ENCODE assay signal across 14 cellular contexts in the genomic region with DNA sequence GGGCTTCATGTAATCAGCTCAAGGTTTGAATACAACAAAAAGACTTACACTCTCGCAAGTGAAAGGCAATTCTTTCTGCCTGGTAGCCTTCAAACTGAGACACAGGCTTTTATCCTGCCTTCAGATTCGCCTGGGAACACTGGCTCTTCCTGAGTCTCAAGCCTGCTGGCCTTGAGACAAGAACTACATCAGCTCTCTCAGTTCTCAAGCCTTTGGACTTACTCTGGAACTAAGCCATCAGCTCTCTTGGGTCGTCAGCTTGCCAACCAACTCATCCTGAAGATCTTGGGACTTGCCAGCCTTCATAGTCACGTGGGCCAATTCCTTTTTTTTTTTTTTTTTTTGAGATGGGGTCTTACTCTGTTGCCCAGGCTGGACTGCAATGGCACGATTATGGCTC. TPM values are rescaled to one million over a fixed set of nuclear protein-coding genes. Genes with fewer than 3 reads are reported as not detected.
DNase-seq lines count a peak whose midpoint lies in the region; ATAC-seq and TF ChIP-seq lines count a peak whose summit lies in the region.
"Had no signal": no experiment of that assay in that cellular context is flagged by ENCODE, and none has a peak within 500 bp of the region (broad histone marks: within the 10 kb centered on the region; RNA-seq: fewer than 3 reads in every experiment).

No MANE protein-coding gene starts in this region.

- peak; percentile 57 for ATAC-seq in omental fat pad (ENCODE audit: low FRiP score)
- ATAC-seq: activated CD4-positive, CD25-positive, alpha-beta regulatory T cell treated with anti-CD3 and anti-CD28 coated beads, Interleukin-2, amount 50 U/mL, for 24 hours had no signal

- H3K4me3 Mint-ChIP-seq in progenitor cell of endocrine pancreas (ENCODE audit: low read depth) = no peak overlapping the region
- H3K4me3 Mint-ChIP-seq: activated T-helper 1 cell treated with anti-CD3 and anti-CD28 coated beads, Interleukin-12 subunit alpha, Interleukin-12 subunit beta, Interleukin-2, Interleukin-4 antibody, amounts not matched to agents 30 ng/mL and 10 ng/mL and 1 ng/mL, durations not matched to agents 14 hours and 24 hours and 36 hours; nephron had no signal

- H3K36me3 Mint-ChIP-seq in progenitor cell of endocrine pancreas (ENCODE audit: insufficient read depth) = peaks cover 6% of the 10 kb centered on the region

- no peak overlapping the region for H3K27ac Mint-ChIP-seq in progenitor cell of endocrine pancreas
- H3K27ac Mint-ChIP-seq: activated T-helper 1 cell treated with anti-CD3 and anti-CD28 coated beads, Interleukin-12 subunit alpha, Interleukin-12 subunit beta, Interleukin-2, Interleukin-4 antibody, amounts not matched to agents 30 ng/mL and 10 ng/mL and 1 ng/mL, durations not matched to agents 14 hours and 24 hours and 36 hours had no signal

- 45 to 64% methylated on average over 5 of the region's 5 CpGs for WGBS in tibial nerve, 2 donors

- no peaks in the 10 kb centered on the region for H3K27me3 ChIP-seq in tibial nerve

- peaks cover 0 to 7% (median 0%) of the 10 kb centered on the region in 4 donors for H3K9me3 ChIP-seq in tibial nerve

- H3K27ac ChIP-seq in angular gyrus (ENCODE audit: low read depth, low read length) (peak overlapping the region; percentile 82), tibial nerve (peak overlapping the region; percentile 9 to 85 (median 62))

- no peak for TF ChIP-seq EP300 in tibial nerve (IDR thresholded peaks at IDR 0.05)

- H3K4me1 Mint-ChIP-seq in progenitor cell of endocrine pancreas (ENCODE audit: low read depth) = no peaks in the 10 kb centered on the region

- H3K4me3 ChIP-seq in fibroblast of the aortic adventitia (ENCODE audit: low read depth, low read length) (no peak overlapping the region), tibial nerve (no peak overlapping the region)

- TF ChIP-seq CTCF in fibroblast of the aortic adventitia (IDR thresholded peaks at IDR 0.05; ENCODE audit: insufficient read depth, low read length) (no peak), omental fat pad (IDR thresholded peaks at IDR 0.05) (no peak), tibial nerve (IDR thresholded peaks at IDR 0.05) (no peak), progenitor cell of endocrine pancreas (IDR thresholded peaks at IDR 0.05; ENCODE audit: unreplicated experiment) (no peak)

- DNase-seq in fibroblast of the aortic adventitia (ENCODE audit: low read depth) (peak; percentile 95), omental fat pad (ENCODE audit: low spot score) (no peak), tibial nerve (ENCODE audit: low spot score in 2 of 2) (peak; percentile 42 to 67), NCI-H187 (lab: John Stamatoyannopoulos, UW) (no peak), progenitor cell of endocrine pancreas (ENCODE audit: low spot score, unreplicated experiment) (no peak)
- DNase-seq in stimulated activated CD4-positive, alpha-beta T cell treated with anti-CD3 and anti-CD28 coated beads, Interleukin-12 subunit alpha, Interleukin-12 subunit beta, amount 100 ng/mL, for 4 hours = no peak
- DNase-seq: islet precursor cell, KBM-7, NCI-H1930 had no signal

- no peaks in the 10 kb centered on the region for H3K9me3 Mint-ChIP-seq in progenitor cell of endocrine pancreas (ENCODE audit: low read depth)
- H3K9me3 Mint-ChIP-seq: activated T-helper 1 cell treated with anti-CD3 and anti-CD28 coated beads, Interleukin-12 subunit alpha, Interleukin-12 subunit beta, Interleukin-2, Interleukin-4 antibody, amounts not matched to agents 30 ng/mL and 10 ng/mL and 1 ng/mL, durations not matched to agents 14 hours and 24 hours and 36 hours; nephron had no signal

- H3K27me3 Mint-ChIP-seq in progenitor cell of endocrine pancreas = no peaks in the 10 kb centered on the region

- H3K4me1 ChIP-seq in tibial nerve = peaks cover 0 to 48% (median 9%) of the 10 kb centered on the region in 4 donors

- H3K36me3 ChIP-seq in tibial nerve = peaks cover 0 to 47% (median 0%) of the 10 kb centered on the region in 3 donors

- no peak for TF ChIP-seq POLR2A in tibial nerve (IDR thresholded peaks at IDR 0.05)

RNA-seq across cellular contexts. Expression of a gene that starts 35.7 kb away (rescaled TPM):
- total RNA-seq in fibroblast of the aortic adventitia (ENCODE audit: low replicate concordance) (0.27 TPM in 1 of 2 replicates, not detected in the other), omental fat pad (1 to 10 TPM; 1.1 to 2.0 (median 1.7) TPM), tibial nerve (1 to 10 TPM in 2 of 4 donors, under 1 TPM in 2; 0.21 to 3.6 (median 1.0) TPM), progenitor cell of endocrine pancreas (1.2 and 2.0 TPM in 2 replicates)
- total RNA-seq: activated T-helper 1 cell treated with anti-CD3 and anti-CD28 coated beads, Interleukin-12 subunit alpha, Interleukin-12 subunit beta, Interleukin-2, Interleukin-4 antibody, amounts not matched to agents 30 ng/mL and 10 ng/mL and 1 ng/mL, durations not matched to agents 14 hours and 24 hours and 36 hours; fibroblast of villous mesenchyme had no signal

RNA-seq across cellular contexts. Expression of a gene that starts 42.9 kb away (rescaled TPM):
- total RNA-seq in fibroblast of the aortic adventitia (ENCODE audit: low replicate concordance) (51.5 and 67.4 TPM in 2 replicates), omental fat pad (10 to 100 TPM; 48.6 to 59.0 (median 54.0) TPM), tibial nerve (10 to 100 TPM; 26.4 to 88.1 (median 70.3) TPM), progenitor cell of endocrine pancreas (42.2 and 42.9 TPM in 2 replicates)

RNA-seq across cellular contexts. Expression of a gene that starts 43.1 kb away (rescaled TPM):
- total RNA-seq in fibroblast of the aortic adventitia (ENCODE audit: low replicate concordance) (26.6 and 33.8 TPM in 2 replicates), omental fat pad (10 to 100 TPM; 37.2 to 62.6 (median 49.4) TPM), tibial nerve (10 to 100 TPM; 38.1 to 48.6 (median 44.7) TPM), progenitor cell of endocrine pancreas (133 and 134 TPM in 2 replicates)

Comparison
In these comparisons a context has a peak if more than half of its experiments do, and no peak if none do; other contexts are left out.
1. DNase-seq: peak in fibroblast of the aortic adventitia (single experiment) and tibial nerve (2 of 2); none in omental fat pad (single experiment), NCI-H187 (0 of 2), progenitor cell of endocrine pancreas (single experiment) and stimulated activated CD4-positive, alpha-beta T cell treated with anti-CD3 and anti-CD28 coated beads, Interleukin-12 subunit alpha, Interleukin-12 subunit beta, amount 100 ng/mL, for 4 hours (single experiment).